8 cellular contexts compared by ENCODE assay signal in genomic region chr9:127915801-127916664, GRCh38. TPM values are rescaled to one million over a fixed set of nuclear protein-coding genes. Genes with fewer than 3 reads are reported as not detected.
DNase-seq lines count a peak whose midpoint lies in the region; ATAC-seq and TF ChIP-seq lines count a peak whose summit lies in the region.

No MANE protein-coding gene starts in this region.

- peak; percentile 10 for DNase-seq in GF-D8 (lab: John Stamatoyannopoulos, UW)
- DNase-seq in astrocyte of the spinal cord (ENCODE audit: low read depth, low spot score), result no peak
- no peak for DNase-seq in tibial nerve (ENCODE audit: low spot score in 2 of 2)
- no peak for DNase-seq in midbrain (lab: John Stamatoyannopoulos, UW)

- H3K9me3 ChIP-seq in liver (ENCODE audit: control insufficient read depth in 4 of 4, low read length in 3 of 4), result no peaks in the 10 kb centered on the region
- H3K9me3 ChIP-seq in tibial nerve, result no peaks in the 10 kb centered on the region

- peak overlapping the region; percentile 57 for H3K4me3 ChIP-seq in astrocyte of the spinal cord (ENCODE audit: low read depth, low read length)
- peak overlapping the region; percentile 25 to 69 (median 61) for H3K4me3 ChIP-seq in liver (ENCODE audit: low read depth in 1 of 3, low read length in 3 of 3)
- peak overlapping the region; percentile 34 to 74 (median 59) for H3K4me3 ChIP-seq in tibial nerve

- TF ChIP-seq EP300 in Ishikawa (IDR thresholded peaks at IDR 0.05; ENCODE audit: borderline replicate concordance) (no peak), tibial nerve (IDR thresholded peaks at IDR 0.05) (no peak)

- H3K27me3 ChIP-seq in liver (ENCODE audit: control insufficient read depth in 4 of 4, insufficient read depth in 4 of 4, low read length in 3 of 4) (no peaks in the 10 kb centered on the region), tibial nerve (no peaks in the 10 kb centered on the region)

- H3K27ac ChIP-seq in liver (ENCODE audit: low read depth in 1 of 2, low read length in 2 of 2) (peak overlapping the region in 1 of 2 donors; percentile 13), tibial nerve (peak overlapping the region; percentile 21 to 80 (median 78))

- no peak for ATAC-seq in activated CD4-positive, CD25-positive, alpha-beta regulatory T cell treated with anti-CD3 and anti-CD28 coated beads, Interleukin-2, amount 50 U/mL, for 24 hours
- ATAC-seq in HG03108 (IDR thresholded peaks at IDR 0.05; ENCODE audit: unreplicated experiment), result no peak

- no peak for TF ChIP-seq POLR2A in tibial nerve (IDR thresholded peaks at IDR 0.05)

- TF ChIP-seq RAD21 in Ishikawa (IDR thresholded peaks at IDR 0.05; ENCODE audit: low read depth) (no peak), liver (IDR thresholded peaks at IDR 0.05) (no peak)

- H3K36me3 ChIP-seq in liver (ENCODE audit: control insufficient read depth in 4 of 4, insufficient read depth in 3 of 4, low read depth in 1 of 4, low read length in 3 of 4), result no peaks in the 10 kb centered on the region
- peaks cover 0 to 36% (median 0%) of the 10 kb centered on the region in 3 donors for H3K36me3 ChIP-seq in tibial nerve

- in situ Hi-C loops in astrocyte of the spinal cord (cut with HindIII; ENCODE audit: low sequenced_read_pairs), result no loop called here

- H3K4me1 ChIP-seq in liver (ENCODE audit: control insufficient read depth in 4 of 4, insufficient read depth in 4 of 4, low read length in 3 of 4) (peaks cover 7 to 28% (median 14%) of the 10 kb centered on the region in 4 donors), tibial nerve (peaks cover 0 to 54% (median 24%) of the 10 kb centered on the region in 4 donors)

- H3K9ac ChIP-seq in liver (ENCODE audit: low read depth in 1 of 2, low read length in 2 of 2), result peak overlapping the region in 1 of 2 donors; percentile 28

- WGBS in liver, result 59% methylated on average over 23 of the region's 23 CpGs
- 39 to 42% methylated on average over 22 of the region's 23 CpGs for whole genome bisulfite sequencing in tibial nerve, 2 donors

- TF ChIP-seq CTCF in astrocyte of the spinal cord (IDR thresholded peaks at IDR 0.05; ENCODE audit: low read depth, low read length) (no peak), liver (IDR thresholded peaks at IDR 0.05; ENCODE audit: low read depth, low read length, missing input control) (no peak), tibial nerve (IDR thresholded peaks at IDR 0.05) (no peak)

TF ChIP-seq in Ishikawa, 13 proteins besides CTCF, POLR2A, EP300 and RAD21:
- TF ChIP-seq TEAD4 (IDR thresholded peaks at IDR 0.05), result no peak
- TF ChIP-seq, protein P1, sequence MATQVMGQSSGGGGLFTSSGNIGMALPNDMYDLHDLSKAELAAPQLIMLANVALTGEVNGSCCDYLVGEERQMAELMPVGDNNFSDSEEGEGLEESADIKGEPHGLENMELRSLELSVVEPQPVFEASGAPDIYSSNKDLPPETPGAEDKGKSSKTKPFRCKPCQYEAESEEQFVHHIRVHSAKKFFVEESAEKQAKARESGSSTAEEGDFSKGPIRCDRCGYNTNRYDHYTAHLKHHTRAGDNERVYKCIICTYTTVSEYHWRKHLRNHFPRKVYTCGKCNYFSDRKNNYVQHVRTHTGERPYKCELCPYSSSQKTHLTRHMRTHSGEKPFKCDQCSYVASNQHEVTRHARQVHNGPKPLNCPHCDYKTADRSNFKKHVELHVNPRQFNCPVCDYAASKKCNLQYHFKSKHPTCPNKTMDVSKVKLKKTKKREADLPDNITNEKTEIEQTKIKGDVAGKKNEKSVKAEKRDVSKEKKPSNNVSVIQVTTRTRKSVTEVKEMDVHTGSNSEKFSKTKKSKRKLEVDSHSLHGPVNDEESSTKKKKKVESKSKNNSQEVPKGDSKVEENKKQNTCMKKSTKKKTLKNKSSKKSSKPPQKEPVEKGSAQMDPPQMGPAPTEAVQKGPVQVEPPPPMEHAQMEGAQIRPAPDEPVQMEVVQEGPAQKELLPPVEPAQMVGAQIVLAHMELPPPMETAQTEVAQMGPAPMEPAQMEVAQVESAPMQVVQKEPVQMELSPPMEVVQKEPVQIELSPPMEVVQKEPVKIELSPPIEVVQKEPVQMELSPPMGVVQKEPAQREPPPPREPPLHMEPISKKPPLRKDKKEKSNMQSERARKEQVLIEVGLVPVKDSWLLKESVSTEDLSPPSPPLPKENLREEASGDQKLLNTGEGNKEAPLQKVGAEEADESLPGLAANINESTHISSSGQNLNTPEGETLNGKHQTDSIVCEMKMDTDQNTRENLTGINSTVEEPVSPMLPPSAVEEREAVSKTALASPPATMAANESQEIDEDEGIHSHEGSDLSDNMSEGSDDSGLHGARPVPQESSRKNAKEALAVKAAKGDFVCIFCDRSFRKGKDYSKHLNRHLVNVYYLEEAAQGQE (IDR thresholded peaks at IDR 0.05; ENCODE audit: low read depth), result no peak
- TF ChIP-seq, protein P2, sequence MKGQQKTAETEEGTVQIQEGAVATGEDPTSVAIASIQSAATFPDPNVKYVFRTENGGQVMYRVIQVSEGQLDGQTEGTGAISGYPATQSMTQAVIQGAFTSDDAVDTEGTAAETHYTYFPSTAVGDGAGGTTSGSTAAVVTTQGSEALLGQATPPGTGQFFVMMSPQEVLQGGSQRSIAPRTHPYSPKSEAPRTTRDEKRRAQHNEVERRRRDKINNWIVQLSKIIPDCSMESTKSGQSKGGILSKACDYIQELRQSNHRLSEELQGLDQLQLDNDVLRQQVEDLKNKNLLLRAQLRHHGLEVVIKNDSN (IDR thresholded peaks at IDR 0.05), result no peak
- TF ChIP-seq YY1 (IDR thresholded peaks at IDR 0.05; ENCODE audit: low read depth), result no peak
- TF ChIP-seq NFIC (IDR thresholded peaks at IDR 0.05), result no peak
- TF ChIP-seq CREB1 (IDR thresholded peaks at IDR 0.05; ENCODE audit: low read depth), result no peak
- TF ChIP-seq, protein P3, sequence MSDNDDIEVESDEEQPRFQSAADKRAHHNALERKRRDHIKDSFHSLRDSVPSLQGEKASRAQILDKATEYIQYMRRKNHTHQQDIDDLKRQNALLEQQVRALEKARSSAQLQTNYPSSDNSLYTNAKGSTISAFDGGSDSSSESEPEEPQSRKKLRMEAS (IDR thresholded peaks at IDR 0.05), result 0 out of 2 replicates have a peak, but pooled peaks have one; percentile 15

TF ChIP-seq in liver, 16 proteins besides CTCF, POLR2A, EP300 and RAD21:
- TF ChIP-seq HNF4A (conservative IDR thresholded peaks at IDR 0.05) (peak; percentile 6 to 23), JUND (IDR thresholded peaks at IDR 0.05) (no peak)
- TF ChIP-seq, protein P1 (IDR thresholded peaks at IDR 0.05), result no peak
TF ChIP-seq in liver: peak in this region for 1.

RNA-seq across cellular contexts. Expression of gene ST6GALNAC4, which starts 0.8 kb away (rescaled TPM):
- total RNA-seq in liver (10 to 100 TPM in 1 of 2 donors, 1 to 10 TPM in 1; 4.5 to 83.7 TPM), tibial nerve (10 to 100 TPM; 23.9 to 70.5 (median 37.0) TPM)
- polyA plus RNA-seq in liver, result 10 to 100 TPM in 1 of 2 donors, 1 to 10 TPM in 1; 2.5 to 10.6 TPM

RNA-seq across cellular contexts. Expression of gene PIP5KL1, which starts 14.5 kb away (rescaled TPM):
- total RNA-seq in liver, result 1 to 10 TPM in 1 of 2 donors, under 1 TPM in 1; 0.59 to 1.5 TPM
- under 1 TPM; 0.06 to 0.40 TPM for polyA plus RNA-seq in liver
- under 1 TPM in 1 of 4 donors, not detected in 3; 0.59 TPM for total RNA-seq in tibial nerve

RNA-seq across cellular contexts. Expression of gene ST6GALNAC6, which starts 16.6 kb away (rescaled TPM):
- 10 to 100 TPM; 26.9 to 37.7 TPM for total RNA-seq in liver
- 10 to 100 TPM; 22.5 to 40.4 TPM for polyA plus RNA-seq in liver
- 100 to 1,000 TPM; 108 to 193 (median 172) TPM for total RNA-seq in tibial nerve

RNA-seq across cellular contexts. Expression of gene DPM2, which starts 21.6 kb away (rescaled TPM):
- 10 to 100 TPM in 1 of 2 donors, 1 to 10 TPM in 1; 9.3 to 22.0 TPM for total RNA-seq in liver
- polyA plus RNA-seq in liver, result 10 to 100 TPM; 22.0 to 25.0 TPM
- total RNA-seq in tibial nerve, result 10 to 100 TPM in 3 of 4 donors, 1 to 10 TPM in 1; 9.0 to 21.9 (median 14.7) TPM

RNA-seq across cellular contexts. Expression of gene AK1, which starts 38.6 kb away (rescaled TPM):
- total RNA-seq in liver, result 10 to 100 TPM; 10.6 to 18.7 TPM
- polyA plus RNA-seq in liver, result 10 to 100 TPM; 40.4 to 78.3 TPM
- 10 to 100 TPM; 29.9 to 65.1 (median 38.7) TPM for total RNA-seq in tibial nerve
